22 cellular contexts compared by ENCODE assay signal in genomic region chr7:116557066-116557585, GRCh38. TPM values are rescaled to one million over a fixed set of nuclear protein-coding genes. Genes with fewer than 3 reads are reported as not detected.
DNase-seq lines count a peak whose midpoint lies in the region; ATAC-seq and TF ChIP-seq lines count a peak whose summit lies in the region.
"Had no signal": no experiment of that assay in that cellular context is flagged by ENCODE, and none has a peak within 500 bp of the region (broad histone marks: within the 10 kb centered on the region; RNA-seq: fewer than 3 reads in every experiment).

No MANE protein-coding gene starts in this region.

- peaks cover 53% of the 10 kb centered on the region for H3K4me1 ChIP-seq in ACC112 (ENCODE audit: control insufficient read depth, insufficient read depth, low read length, unreplicated experiment)
- H3K4me1 ChIP-seq in IMR-90 (ENCODE audit: control insufficient read depth, insufficient read depth, low read length): peaks cover 15% of the 10 kb centered on the region
- H3K4me1 ChIP-seq in esophagus squamous epithelium: peaks cover 0 to 51% (median 20%) of the 10 kb centered on the region in 3 donors
- H3K4me1 ChIP-seq in stomach smooth muscle (ENCODE audit: control insufficient read depth, insufficient read depth, low read length): peaks cover 45% of the 10 kb centered on the region
- peaks cover 0 to 14% (median 4%) of the 10 kb centered on the region in 6 donors for H3K4me1 ChIP-seq in spleen
- H3K4me1 ChIP-seq in GM23338 (ENCODE audit: insufficient read depth): 0 out of 2 replicates have a peak, but pooled peaks cover 5% of the 10 kb centered on the region

- H4K20me1 ChIP-seq in IMR-90 (ENCODE audit: insufficient read depth, low read length): peaks cover 20% of the 10 kb centered on the region
- no peaks in the 10 kb centered on the region for H4K20me1 ChIP-seq in GM23338 (replicated peaks; ENCODE audit: insufficient read depth)

- H2AFZ ChIP-seq in ACC112 (ENCODE audit: low read length, unreplicated experiment) (no peak overlapping the region), IMR-90 (replicated peaks; ENCODE audit: low read length, poor library complexity) (no peak overlapping the region), GM23338 (no peak overlapping the region)

- TF ChIP-seq CTCF in IMR-90 (conservative IDR thresholded peaks at IDR 0.05; ENCODE audit: low read depth, low read length) (no peak), esophagus squamous epithelium (IDR thresholded peaks at IDR 0.05) (no peak), spleen (IDR thresholded peaks at IDR 0.05 in 8 of 11, conservative IDR thresholded peaks at IDR 0.05 in 3 of 11) (no peak), GM23338 (conservative IDR thresholded peaks at IDR 0.05; ENCODE audit: low read depth in 2 of 2) (no peak)

- H3K56ac ChIP-seq in IMR-90 (ENCODE audit: extremely low read depth, insufficient read depth, low read length): no peak overlapping the region

- H3F3A ChIP-seq in GM23338 (replicated peaks; ENCODE audit: low read depth): no peaks in the 10 kb centered on the region

- H3K4ac ChIP-seq in IMR-90 (ENCODE audit: low read depth, low read length): no peak overlapping the region

- H3K9ac ChIP-seq in IMR-90 (ENCODE audit: low read depth, low read length) (no peak overlapping the region), stomach smooth muscle (ENCODE audit: low read length in 2 of 2) (no peak overlapping the region)

- H3K27me3 ChIP-seq in ACC112 (ENCODE audit: insufficient read depth, low read length) (no peaks in the 10 kb centered on the region), IMR-90 (ENCODE audit: control insufficient read depth, insufficient read depth, low read length) (no peaks in the 10 kb centered on the region), esophagus squamous epithelium (no peaks in the 10 kb centered on the region), stomach smooth muscle (ENCODE audit: control insufficient read depth in 1 of 2, insufficient read depth in 2 of 2, low read length in 2 of 2) (no peaks in the 10 kb centered on the region), spleen (replicated peaks in 1 of 7) (peaks cover 0 to 9% (median 0%) of the 10 kb centered on the region in 7 donors), GM23338 (ENCODE audit: insufficient read depth) (no peaks in the 10 kb centered on the region)
- H3K27me3 ChIP-seq: foreskin keratinocyte had no signal

- TF ChIP-seq RAD21 in IMR-90 (IDR thresholded peaks at IDR 0.05; ENCODE audit: low read length): no peak

- WGBS in IMR-90 (ENCODE audit: extremely low coverage in 2 of 2, insufficient read length in 1 of 2), 2 experiments: 80% methylated on average over 1 of the region's 3 CpGs; no CpG with 5 or more reads in 1 of the 2 experiments
- WGBS in esophagus squamous epithelium, 2 donors: 44 to 51% methylated on average over 3 of the region's 3 CpGs
- 84 to 88% (median 84%) methylated on average over 3 of the region's 3 CpGs for WGBS in spleen, 5 donors

- H3K27ac ChIP-seq in ACC112 (ENCODE audit: low read depth, low read length) (peak overlapping the region; percentile 21; the same call in 1 of the 2 replicates), IMR-90 (ENCODE audit: insufficient read depth, low read length) (no peak overlapping the region), esophagus squamous epithelium (peak overlapping the region in 3 of 4 donors; percentile 50 to 56 (median 52)), stomach smooth muscle (ENCODE audit: low read length) (peak overlapping the region; percentile 82), spleen (no peak overlapping the region), GM23338 (ENCODE audit: low read depth) (no peak overlapping the region)
- H3K27ac ChIP-seq: foreskin keratinocyte had no signal

- H3K9me3 Mint-ChIP-seq in GM23338: no peaks in the 10 kb centered on the region; the same call in 2 of the 3 replicates
- H3K9me3 Mint-ChIP-seq: stimulated activated naive CD8-positive, alpha-beta T cell treated with anti-CD3 and anti-CD28 coated beads, Interleukin-15, Interleukin-2, amounts not matched to agents 100 ng/mL and 50 ng/mL, for 24 hours had no signal

- no peak overlapping the region for H3K18ac ChIP-seq in IMR-90 (ENCODE audit: low read depth, low read length)

- intact Hi-C loops in IMR-90 (cut with micrococcal nuclease): no loop called here
- intact Hi-C loops in esophagus squamous epithelium (cut with DNase I): no loop called here
- intact Hi-C loops in spleen (cut with DNase I; ENCODE audit: low total_unique reads): no loop called here

- no TSS peak for BruUV-seq in IMR-90 (replicated peaks; lab: Mats Ljungman, UMichigan)

- H3K9me3 ChIP-seq in IMR-90 (ENCODE audit: control insufficient read depth, insufficient read depth, low read length): no peaks in the 10 kb centered on the region
- H3K9me3 ChIP-seq in esophagus squamous epithelium: no peaks in the 10 kb centered on the region
- H3K9me3 ChIP-seq in stomach smooth muscle (ENCODE audit: control insufficient read depth in 2 of 2, low read length in 2 of 2): no peaks in the 10 kb centered on the region
- no peaks in the 10 kb centered on the region for H3K9me3 ChIP-seq in spleen

- no peak overlapping the region for H2BK5ac ChIP-seq in IMR-90 (ENCODE audit: low read depth, low read length, poor library complexity, severe bottlenecking)

- no peak overlapping the region for H3K4me2 ChIP-seq in IMR-90 (ENCODE audit: low read depth, low read length)
- H3K4me2 ChIP-seq in GM23338: no peak overlapping the region

- dilution Hi-C loops in IMR-90 (cut with HindIII; ENCODE audit: low sequenced_read_pairs, unreplicated experiment): no loop called here

- peaks cover 22 to 71% of the 10 kb centered on the region in 2 experiments for H3K79me1 ChIP-seq in IMR-90 (ENCODE audit: low read depth in 1 of 2, low read length in 2 of 2)

- no peak overlapping the region for H2BK15ac ChIP-seq in IMR-90 (ENCODE audit: low read depth, low read length)

- H3K14ac ChIP-seq in IMR-90 (replicated peaks; ENCODE audit: low read depth, low read length): no peak overlapping the region

- no peak overlapping the region for H4K5ac ChIP-seq in IMR-90 (ENCODE audit: low read depth, low read length)

- peaks cover 2% of the 10 kb centered on the region; the same call in 2 of the 3 replicates for H3K4me1 Mint-ChIP-seq in GM23338

- POLR2A ChIA-PET in IMR-90 (lab: Charles Lee; ENCODE audit: unreplicated experiment): no interaction called here

- H2BK20ac ChIP-seq in IMR-90 (ENCODE audit: low read depth, low read length): no peak overlapping the region

- no peak overlapping the region for H4K91ac ChIP-seq in IMR-90 (ENCODE audit: insufficient read depth, low read depth, low read length)

- TF ChIP-seq POLR2A in IMR-90 (IDR thresholded peaks at IDR 0.05; ENCODE audit: low read depth, low read length): no peak
- TF ChIP-seq POLR2A in esophagus squamous epithelium (IDR thresholded peaks at IDR 0.05): no peak
- TF ChIP-seq POLR2A in spleen (IDR thresholded peaks at IDR 0.05): no peak

- H2AK9ac ChIP-seq in IMR-90 (replicated peaks; ENCODE audit: low read depth, low read length, poor library complexity): no peak overlapping the region

- CTCF ChIA-PET in IMR-90 (lab: Yijun Ruan, JAX): no interaction called here

- in situ Hi-C loops in IMR-90 (cut with MboI; ENCODE audit: low sequenced_read_pairs): no loop called here

- peaks cover 61% of the 10 kb centered on the region for H3K79me2 ChIP-seq in ACC112 (ENCODE audit: control insufficient read depth, insufficient read depth, low read length, unreplicated experiment)
- H3K79me2 ChIP-seq in GM23338 (replicated peaks; ENCODE audit: insufficient read depth): no peaks in the 10 kb centered on the region

- peaks cover 73% of the 10 kb centered on the region for H3K36me3 ChIP-seq in ACC112 (ENCODE audit: insufficient read depth, low read length)
- peaks cover 29% of the 10 kb centered on the region for H3K36me3 ChIP-seq in IMR-90 (ENCODE audit: control insufficient read depth, insufficient read depth, low read length)
- peaks cover 0 to 23% (median 0%) of the 10 kb centered on the region in 3 donors for H3K36me3 ChIP-seq in esophagus squamous epithelium
- H3K36me3 ChIP-seq in stomach smooth muscle (ENCODE audit: control insufficient read depth in 2 of 2, insufficient read depth in 2 of 2, low read length in 2 of 2): peaks cover 4 to 5% of the 10 kb centered on the region in 2 donors
- peaks cover 0 to 23% (median 0%) of the 10 kb centered on the region in 6 donors for H3K36me3 ChIP-seq in spleen
- no peaks in the 10 kb centered on the region for H3K36me3 ChIP-seq in GM23338 (ENCODE audit: insufficient read depth)

- ATAC-seq in IMR-90 (ENCODE audit: low read depth): no peak
- no peak for ATAC-seq in GM23338
- ATAC-seq: activated CD4-positive, CD25-positive, alpha-beta regulatory T cell treated with anti-CD3 and anti-CD28 coated beads, Interleukin-2, amount 50 U/mL, for 24 hours; activated CD8-positive, alpha-beta T cell treated with anti-CD3 and anti-CD28 coated beads, Interleukin-2, amount 10 ng/mL, durations not matched to agents 7 days and 5 days; foreskin keratinocyte; K562 had no signal

- H2AK5ac ChIP-seq in IMR-90 (ENCODE audit: low read depth, low read length): peak overlapping the region; percentile 35; the same call in 1 of the 2 replicates

- no peaks in the 10 kb centered on the region for H3K9me2 ChIP-seq in GM23338 (ENCODE audit: insufficient read depth)

- H2BK120ac ChIP-seq in IMR-90 (ENCODE audit: low read depth, low read length): no peak overlapping the region

- no peak overlapping the region for H3K4me3 ChIP-seq in ACC112 (ENCODE audit: low read depth, low read length)
- H3K4me3 ChIP-seq in IMR-90 (ENCODE audit: insufficient read depth, low read depth, low read length): no peak overlapping the region
- H3K4me3 ChIP-seq in esophagus squamous epithelium: no peak overlapping the region
- no peak overlapping the region for H3K4me3 ChIP-seq in stomach smooth muscle (ENCODE audit: low read length in 2 of 2)
- no peak overlapping the region for H3K4me3 ChIP-seq in spleen
- no peak overlapping the region for H3K4me3 ChIP-seq in GM23338
- H3K4me3 ChIP-seq: K562 had no signal

- H4K8ac ChIP-seq in IMR-90 (ENCODE audit: low read depth in 2 of 2, low read length in 2 of 2): no peak overlapping the region

- H3K23ac ChIP-seq in IMR-90 (ENCODE audit: low read depth, low read length): no peak overlapping the region

- DNase-seq in IMR-90 (no peak), esophagus squamous epithelium (lab: John Stamatoyannopoulos, UW) (no peak), spleen (no peak), NCI-H1436 treated with DMSO at 0.1 percent for 48 hours (lab: John Stamatoyannopoulos, UW) (no peak), GM23338 (ENCODE audit: low spot score) (no peak)
- DNase-seq: activated CD8-positive, alpha-beta T cell treated with anti-CD3 and anti-CD28 coated beads, Interleukin-2, amount 10 ng/mL, durations not matched to agents 7 days and 5 days; activated naive CD4-positive, alpha-beta T cell; activated T-cell treated with anti-CD3 and anti-CD28 coated beads, Interleukin-2, amount 50 U/mL, for 1 hour; caudate nucleus; EL; foreskin keratinocyte; islet precursor cell; MM.1S; NCI-H1417 treated with DMSO at 0.1 percent for 48 hours; NCI-H510A treated with DMSO at 0.1 percent for 48 hours; nucleus accumbens; stimulated activated CD4-positive, alpha-beta T cell treated with anti-CD3 and anti-CD28 coated beads, Interleukin-4, amount 100 ng/mL, for 4 hours had no signal

- H3K9me1 ChIP-seq in IMR-90 (ENCODE audit: insufficient read depth, low read length): peaks cover 23% of the 10 kb centered on the region

- H3K4me3 Mint-ChIP-seq in GM23338: no peak overlapping the region
- H3K4me3 Mint-ChIP-seq: activated CD8-positive, alpha-beta T cell treated with anti-CD3 and anti-CD28 coated beads, Interleukin-2, amount 10 ng/mL, durations not matched to agents 7 days and 5 days; stimulated activated naive CD8-positive, alpha-beta T cell treated with anti-CD3 and anti-CD28 coated beads, Interleukin-15, Interleukin-2, amounts not matched to agents 100 ng/mL and 50 ng/mL, for 24 hours had no signal

- H3K27ac Mint-ChIP-seq in GM23338: no peak overlapping the region
- H3K27ac Mint-ChIP-seq: activated CD8-positive, alpha-beta T cell treated with anti-CD3 and anti-CD28 coated beads, Interleukin-2, amount 10 ng/mL, durations not matched to agents 7 days and 5 days; stimulated activated naive CD8-positive, alpha-beta T cell treated with anti-CD3 and anti-CD28 coated beads, Interleukin-15, Interleukin-2, amounts not matched to agents 100 ng/mL and 50 ng/mL, for 24 hours had no signal

- H3K27me3 Mint-ChIP-seq in GM23338 (ENCODE audit: insufficient read depth, low read depth, poor library complexity): no peaks in the 10 kb centered on the region

- no peaks in the 10 kb centered on the region for H3K36me3 Mint-ChIP-seq in GM23338 (ENCODE audit: low read depth)

RNA-seq across cellular contexts. Expression of gene CAV1, which starts 32.3 kb away (rescaled TPM):
- total RNA-seq in IMR-90 (2012; rRNA removed) (1,496 and 1,592 TPM in 2 replicates), esophagus squamous epithelium (100 to 1,000 TPM in 2 of 4 donors, 10 to 100 TPM in 2; 21.7 to 171 (median 86.8) TPM), spleen (100 to 1,000 TPM in 6 of 7 donors, 10 to 100 TPM in 1; 75.4 to 404 (median 241) TPM)
- polyA plus RNA-seq in IMR-90 (2012; rRNA removed) (1,549 and 1,808 TPM in 2 replicates), spleen (100 to 1,000 TPM in 1 of 3 donors, 10 to 100 TPM in 2; 26.8 to 124 (median 28.0) TPM), GM23338 (2016; fragmentation: Nextera tagmentation; extraction: Ambion mirVana) (16.0 and 21.1 TPM in 2 replicates)
- polyA plus RNA-seq in IMR-90 (2012; cell fraction: cytosol; rRNA removed): 1,102 and 4,328 TPM in 2 replicates
- 319 and 633 TPM in 2 replicates for polyA plus RNA-seq in IMR-90 (2012; cell fraction: nucleus; rRNA removed; ENCODE audit: low replicate concordance)
- 16.0 and 22.5 TPM in 2 replicates for total RNA-seq in GM23338 (2014; rRNA removed; shearing (Covaris generic))
- total RNA-seq: activated CD8-positive, alpha-beta T cell treated with anti-CD3 and anti-CD28 coated beads, Interleukin-2, amount 10 ng/mL, durations not matched to agents 7 days and 5 days had no signal

RNA-seq across cellular contexts. Expression of gene CAV2, which starts 57.6 kb away (rescaled TPM):
- 199 and 217 TPM in 2 replicates for total RNA-seq in IMR-90 (2012; rRNA removed)
- 217 and 265 TPM in 2 replicates for polyA plus RNA-seq in IMR-90 (2012; rRNA removed)
- polyA plus RNA-seq in IMR-90 (2012; cell fraction: cytosol; rRNA removed): 110 and 169 TPM in 2 replicates
- polyA plus RNA-seq in IMR-90 (2012; cell fraction: nucleus; rRNA removed; ENCODE audit: low replicate concordance): 42.8 and 115 TPM in 2 replicates
- 10 to 100 TPM; 31.8 to 85.3 (median 73.4) TPM for total RNA-seq in esophagus squamous epithelium
- total RNA-seq in spleen: 100 to 1,000 TPM in 2 of 7 donors, 10 to 100 TPM in 5; 27.8 to 107 (median 76.1) TPM
- polyA plus RNA-seq in spleen: 10 to 100 TPM; 15.5 to 51.6 (median 20.4) TPM
- total RNA-seq in GM23338 (2014; rRNA removed; shearing (Covaris generic)): 3.5 and 6.6 TPM in 2 replicates
- 4.2 and 5.4 TPM in 2 replicates for polyA plus RNA-seq in GM23338 (2016; fragmentation: Nextera tagmentation; extraction: Ambion mirVana)
- total RNA-seq: activated CD8-positive, alpha-beta T cell treated with anti-CD3 and anti-CD28 coated beads, Interleukin-2, amount 10 ng/mL, durations not matched to agents 7 days and 5 days had no signal

Comparison
In these comparisons a context has a peak if more than half of its experiments do, and no peak if none do; other contexts are left out.
1. H3K27ac ChIP-seq: peak in ACC112 (single experiment), esophagus squamous epithelium (3 of 4) and stomach smooth muscle (single experiment); none in IMR-90 (single experiment), spleen (0 of 8) and GM23338 (single experiment).